ENCODE assay signal across 1 cellular context in genomic region chr16:3282103-3282746, GRCh38.
TF ChIP-seq lines count a peak whose summit lies in the region.

No MANE protein-coding gene starts in this region.

TF ChIP-seq in HEK293, 187 proteins besides CTCF, POLR2A, EP300 and RAD21 (continued from another document):
- no peak for TF ChIP-seq ZNF518A (tag by site-specific recombination; conservative IDR thresholded peaks at IDR 0.05; ENCODE audit: low read depth)
- no peak for TF ChIP-seq ZNF404 (tag by site-specific recombination; IDR thresholded peaks at IDR 0.05)
- no peak for TF ChIP-seq ZNF16 (tag by site-specific recombination; IDR thresholded peaks at IDR 0.05; ENCODE audit: low read depth)
- TF ChIP-seq ZNF112 (tag by site-specific recombination; IDR thresholded peaks at IDR 0.05): no peak
- no peak for TF ChIP-seq ZNF223 (tag by site-specific recombination; IDR thresholded peaks at IDR 0.05)
- no peak for TF ChIP-seq BCL11A (tag by site-specific recombination; IDR thresholded peaks at IDR 0.05; ENCODE audit: low read depth)
- no peak for TF ChIP-seq MZF1 (tag by site-specific recombination; IDR thresholded peaks at IDR 0.05; ENCODE audit: borderline replicate concordance)
- TF ChIP-seq ZNF488 (tag by site-specific recombination; IDR thresholded peaks at IDR 0.05): no peak
- no peak for TF ChIP-seq ZNF701 (tag by site-specific recombination; IDR thresholded peaks at IDR 0.05)
- no peak for TF ChIP-seq ZNF239 (tag by site-specific recombination; IDR thresholded peaks at IDR 0.05)
- TF ChIP-seq ZNF155 (tag by site-specific recombination; IDR thresholded peaks at IDR 0.05): no peak
- TF ChIP-seq ZNF48 (tag by site-specific recombination; IDR thresholded peaks at IDR 0.05): no peak
- TF ChIP-seq ZNF138 (tag by site-specific recombination; IDR thresholded peaks at IDR 0.05; ENCODE audit: borderline replicate concordance): no peak
- no peak for TF ChIP-seq PRDM1 (tag by site-specific recombination; IDR thresholded peaks at IDR 0.05)
- TF ChIP-seq ZNF610 (tag by site-specific recombination; IDR thresholded peaks at IDR 0.05; ENCODE audit: borderline replicate concordance): no peak; the same call in 1 of the 2 replicates
- no peak for TF ChIP-seq GLIS2 (tag by site-specific recombination; IDR thresholded peaks at IDR 0.05)
- TF ChIP-seq ZFHX2 (tag by site-specific recombination; conservative IDR thresholded peaks at IDR 0.05): peak; percentile 30; the same call in 1 of the 2 replicates
- no peak for TF ChIP-seq ELK4 (IDR thresholded peaks at IDR 0.05; ENCODE audit: borderline replicate concordance, low read depth, low read length)
- TF ChIP-seq ZNF629 (tag by site-specific recombination; IDR thresholded peaks at IDR 0.05): peak; percentile 12; the same call in 1 of the 2 replicates
- TF ChIP-seq WT1 (tag by site-specific recombination; IDR thresholded peaks at IDR 0.05): no peak
- TF ChIP-seq ZNF624 (tag by site-specific recombination; IDR thresholded peaks at IDR 0.05): no peak
- no peak; the same call in 1 of the 2 replicates for TF ChIP-seq ZNF449 (tag by site-specific recombination; IDR thresholded peaks at IDR 0.05)
- TF ChIP-seq SCRT2 (tag by site-specific recombination; IDR thresholded peaks at IDR 0.05): peak; percentile 96
- no peak for TF ChIP-seq ZNF677 (tag by site-specific recombination; IDR thresholded peaks at IDR 0.05)
- no peak for TF ChIP-seq ZNF777 (tag by site-specific recombination; IDR thresholded peaks at IDR 0.05; ENCODE audit: borderline replicate concordance)
- no peak for TF ChIP-seq ZFP3 (tag by site-specific recombination; IDR thresholded peaks at IDR 0.05; ENCODE audit: low read depth)
- TF ChIP-seq ZNF426 (tag by site-specific recombination; IDR thresholded peaks at IDR 0.05): no peak
- no peak for TF ChIP-seq ZNF398 (tag by site-specific recombination; IDR thresholded peaks at IDR 0.05)
- TF ChIP-seq ZSCAN5A (tag by site-specific recombination; IDR thresholded peaks at IDR 0.05): no peak
- 0 out of 2 replicates have a peak, but pooled peaks have one; percentile 7 for TF ChIP-seq ZNF24 (tag by site-specific recombination; IDR thresholded peaks at IDR 0.05)
- no peak for TF ChIP-seq ZNF157 (tag by site-specific recombination; IDR thresholded peaks at IDR 0.05)
- no peak for TF ChIP-seq ZNF664 (tag by site-specific recombination; IDR thresholded peaks at IDR 0.05)
- no peak for TF ChIP-seq REPIN1 (tag by site-specific recombination; IDR thresholded peaks at IDR 0.05; ENCODE audit: low read depth)
- TF ChIP-seq ZNF202 (tag by site-specific recombination; IDR thresholded peaks at IDR 0.05; ENCODE audit: borderline replicate concordance): no peak
